In the genomic region with DNA sequence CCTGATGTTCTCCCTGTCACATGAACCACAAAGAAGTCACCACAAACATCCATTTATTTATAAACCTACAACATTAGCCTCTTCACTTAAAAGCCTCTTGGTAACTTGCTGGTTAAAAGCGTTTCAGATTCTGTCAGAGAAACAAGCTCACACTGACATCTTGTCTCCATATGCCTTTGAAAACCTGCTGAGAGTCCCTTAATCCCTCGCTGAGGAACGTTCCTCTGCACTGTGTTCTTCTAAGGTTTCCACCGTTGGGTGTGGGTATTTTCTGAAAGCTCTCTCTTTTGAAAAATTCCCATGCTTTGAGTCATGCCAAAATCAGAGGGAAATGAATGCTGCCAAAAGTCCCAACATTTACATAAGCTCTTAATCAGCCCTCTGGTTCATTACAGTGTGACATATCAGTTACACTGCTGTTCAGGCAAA, we compare ENCODE assay signal across 10 cellular contexts.
DNase-seq lines count a peak whose midpoint lies in the region; ATAC-seq and TF ChIP-seq lines count a peak whose summit lies in the region.
"Had no signal": no experiment of that assay in that cellular context is flagged by ENCODE, and none has a peak within 500 bp of the region (broad histone marks: within the 10 kb centered on the region; RNA-seq: fewer than 3 reads in every experiment).

No MANE protein-coding gene starts in this region.

- H3K4me2 ChIP-seq in skeletal muscle satellite cell (ENCODE audit: low read length), result peak overlapping the region; percentile 72

- peaks cover 20% of the 10 kb centered on the region for H3K4me1 ChIP-seq in HAP-1
- H3K4me1 ChIP-seq in skeletal muscle satellite cell (ENCODE audit: control insufficient read depth, insufficient read depth, low read length), result peaks cover 50% of the 10 kb centered on the region
- H3K4me1 ChIP-seq in mucosa of descending colon (ENCODE audit: low read depth), result no peaks in the 10 kb centered on the region

- TF ChIP-seq CTCF in foreskin fibroblast (IDR thresholded peaks at IDR 0.05; ENCODE audit: low read depth, low read length), result no peak
- no peak for TF ChIP-seq CTCF in dorsolateral prefrontal cortex (IDR thresholded peaks at IDR 0.05 in 54 of 56, conservative IDR thresholded peaks at IDR 0.05 in 2 of 56; ENCODE audit: low read depth in 1 of 56, partially characterized antibody in 56 of 56)
- no peak for TF ChIP-seq CTCF in mucosa of descending colon (IDR thresholded peaks at IDR 0.05)

- in situ Hi-C loops in HAP-1 (cut with MboI; ENCODE audit: low sequenced_read_pairs), result loop anchor here (10.0 kb wide), 1 partner anchor 82 kb away; no protein-coding TSS in a partner anchor

- H3K36me3 ChIP-seq in HAP-1 (replicated peaks), result no peaks in the 10 kb centered on the region
- H3K36me3 ChIP-seq in skeletal muscle satellite cell (ENCODE audit: insufficient read depth, low read length), result no peaks in the 10 kb centered on the region
- no peaks in the 10 kb centered on the region for H3K36me3 ChIP-seq in mucosa of descending colon (ENCODE audit: low read depth)

- intact Hi-C loops in dorsolateral prefrontal cortex (cut with DNase I), result no loop called here
- intact Hi-C loops in mucosa of descending colon (cut with DNase I, micrococcal nuclease), result no loop called here

- peak overlapping the region in 5 of 59 donors; percentile 16 to 68 (median 53) for H3K27ac ChIP-seq in dorsolateral prefrontal cortex

- H3K9ac ChIP-seq in skeletal muscle satellite cell (ENCODE audit: low read depth, low read length), result peak overlapping the region; percentile 28

- ATAC-seq in HG03175 (IDR thresholded peaks at IDR 0.05; ENCODE audit: unreplicated experiment) (no peak), GM21528 (IDR thresholded peaks at IDR 0.05; ENCODE audit: low FRiP score, unreplicated experiment) (no peak), mucosa of descending colon (no peak)

- peak; percentile 71 to 93 for DNase-seq in HAP-1 (ENCODE audit: low spot score in 2 of 2)
- peak; percentile 94 for DNase-seq in RPMI7951 (ENCODE audit: low read depth)
- DNase-seq in foreskin fibroblast, result peak; percentile 84 to 94
- DNase-seq in dorsolateral prefrontal cortex, result no peak
- DNase-seq in mucosa of descending colon, result no peak
- DNase-seq: activated T-cell treated with anti-CD3 and anti-CD28 coated beads, Interleukin-2, amount 50 U/mL, for 1 hour had no signal

- H3K9me3 ChIP-seq in HAP-1, result no peaks in the 10 kb centered on the region
- H3K9me3 ChIP-seq in skeletal muscle satellite cell (replicated peaks; ENCODE audit: low read length), result no peaks in the 10 kb centered on the region
- no peaks in the 10 kb centered on the region for H3K9me3 ChIP-seq in mucosa of descending colon

- no peaks in the 10 kb centered on the region for H3K27me3 ChIP-seq in HAP-1 (ENCODE audit: low read depth)
- no peaks in the 10 kb centered on the region for H3K27me3 ChIP-seq in skeletal muscle satellite cell (ENCODE audit: control insufficient read depth, insufficient read depth, low read length)
- H3K27me3 ChIP-seq in dorsolateral prefrontal cortex, result peaks cover 0 to 4% (median 0%) of the 10 kb centered on the region in 45 donors

- H3K4me3 ChIP-seq in HAP-1 (no peak overlapping the region), foreskin fibroblast (ENCODE audit: low read depth in 1 of 2, low read length in 2 of 2) (no peak overlapping the region), skeletal muscle satellite cell (ENCODE audit: low read length) (peak overlapping the region; percentile 22), dorsolateral prefrontal cortex (no peak overlapping the region), mucosa of descending colon (no peak overlapping the region)
- H3K4me3 ChIP-seq: lung had no signal

Comparison
In these comparisons a context has a peak if more than half of its experiments do, and no peak if none do; other contexts are left out.
1. DNase-seq: peak in HAP-1 (2 of 2), RPMI7951 (single experiment) and foreskin fibroblast (2 of 2); none in dorsolateral prefrontal cortex (0 of 10) and mucosa of descending colon (0 of 3).